ENCODE assay signal across 16 cellular contexts in genomic region chr5:136226401-136226800, GRCh38. TPM values are rescaled to one million over a fixed set of nuclear protein-coding genes. Genes with fewer than 3 reads are reported as not detected.
DNase-seq lines count a peak whose midpoint lies in the region; ATAC-seq, FAIRE-seq and TF ChIP-seq lines count a peak whose summit lies in the region.
"Had no signal": no experiment of that assay in that cellular context is flagged by ENCODE, and none has a peak within 500 bp of the region (broad histone marks: within the 10 kb centered on the region; RNA-seq: fewer than 3 reads in every experiment).

No MANE protein-coding gene starts in this region.

- peaks cover 59% of the 10 kb centered on the region for H3K27me3 Mint-ChIP-seq in mesothelial cell of epicardium (ENCODE audit: low read depth)

- no peak overlapping the region for H3K9ac ChIP-seq in kidney (ENCODE audit: low read length in 2 of 2)

- no peak for FAIRE-seq in kidney (lab: Jason Lieb, UNC)
- FAIRE-seq: A204.1 had no signal

- H3K4me3 ChIP-seq in body of pancreas (no peak overlapping the region), kidney (ENCODE audit: low read length in 2 of 2) (peak overlapping the region; percentile 15 to 44)

- TF ChIP-seq CTCF in body of pancreas (IDR thresholded peaks at IDR 0.05) (no peak), kidney (IDR thresholded peaks at IDR 0.05; ENCODE audit: borderline replicate concordance, extremely low read depth, insufficient read depth) (no peak), mesothelial cell of epicardium (IDR thresholded peaks at IDR 0.05; ENCODE audit: unreplicated experiment) (no peak)

- TF ChIP-seq POLR2A in body of pancreas (IDR thresholded peaks at IDR 0.05) = no peak

- no peaks in the 10 kb centered on the region for H3K36me3 Mint-ChIP-seq in mesothelial cell of epicardium

- H3K27ac Mint-ChIP-seq in mesothelial cell of epicardium = no peak overlapping the region
- H3K27ac Mint-ChIP-seq: CD4-positive, alpha-beta T cell; H9 had no signal

- H3K4me3 Mint-ChIP-seq in mesothelial cell of epicardium = no peak overlapping the region
- H3K4me3 Mint-ChIP-seq: CD4-positive, alpha-beta T cell; H9 had no signal

- H3K36me3 ChIP-seq in body of pancreas (replicated peaks in 1 of 2; ENCODE audit: insufficient read depth in 1 of 2, low read depth in 2 of 2) (no peaks in the 10 kb centered on the region), kidney (ENCODE audit: control insufficient read depth in 1 of 2, insufficient read depth in 2 of 2, low read length in 2 of 2) (no peaks in the 10 kb centered on the region)

- ATAC-seq in body of pancreas = peak; percentile 33
- ATAC-seq in GM18909 (IDR thresholded peaks at IDR 0.05; ENCODE audit: poor library complexity, unreplicated experiment) = no peak

- H3K4me1 ChIP-seq in body of pancreas (no peaks in the 10 kb centered on the region), kidney (ENCODE audit: control insufficient read depth in 1 of 2, insufficient read depth in 1 of 2, low read depth in 1 of 2, low read length in 2 of 2) (peaks cover 3 to 14% of the 10 kb centered on the region in 2 donors)

- no peaks in the 10 kb centered on the region for H3K9me3 Mint-ChIP-seq in mesothelial cell of epicardium
- H3K9me3 Mint-ChIP-seq: CD4-positive, alpha-beta T cell had no signal

- WGBS in body of pancreas, 2 donors = 48 to 57% methylated on average over 2 of the region's 2 CpGs

- H3K4me1 Mint-ChIP-seq in mesothelial cell of epicardium = no peaks in the 10 kb centered on the region

- H3K9me3 ChIP-seq in body of pancreas (no peaks in the 10 kb centered on the region), kidney (ENCODE audit: control insufficient read depth in 1 of 2, low read length in 2 of 2) (peaks cover under 1% of the 10 kb centered on the region in 2 donors)

- no peak for DNase-seq in body of pancreas
- DNase-seq in kidney = no peak
- DNase-seq in renal cortical epithelial cell (ENCODE audit: low read depth) = peak; percentile 85
- DNase-seq in mesothelial cell of epicardium (ENCODE audit: low spot score in 2 of 2, unreplicated experiment in 2 of 2) = no peak
- DNase-seq in NCI-H187 treated with DMSO at 0.1 percent for 48 hours (lab: John Stamatoyannopoulos, UW) = no peak
- DNase-seq: AML-193; CD4-positive, alpha-beta T cell; DMS79 treated with DMSO at 0.1 percent for 48 hours; GF-D8; GOT3; H9 had no signal

- intact Hi-C loops in body of pancreas (cut with DNase I) (no loop called here), kidney (cut with DNase I) (no loop called here)

- H3K27ac ChIP-seq in body of pancreas (no peak overlapping the region), kidney (ENCODE audit: low read depth in 2 of 2, low read length in 2 of 2) (peak overlapping the region; percentile 53 to 65)
- H3K27ac ChIP-seq: HL-60 had no signal

- H3K27me3 ChIP-seq in body of pancreas = no peaks in the 10 kb centered on the region

RNA-seq across cellular contexts. Expression of gene SMIM32, which starts 33.4 kb away (rescaled TPM):
- total RNA-seq in body of pancreas (under 1 TPM in 1 of 2 donors, not detected in 1; 0.78 TPM), kidney (5.1 TPM), renal cortical epithelial cell (0.25 TPM in 1 of 2 replicates, not detected in the other), mesothelial cell of epicardium (0.22 to 0.32 TPM (median 0.31 TPM) in 3 replicates)
- polyA plus RNA-seq in kidney (ENCODE audit: insufficient read depth, low read depth, low replicate concordance) = 63.6 TPM
- total RNA-seq: CD4-positive, alpha-beta T cell; H9; HT1080 had no signal
- polyA plus RNA-seq: BJ had no signal

Comparison
In these comparisons a context has a peak if more than half of its experiments do, and no peak if none do; other contexts are left out.
1. H3K27ac ChIP-seq: peak in kidney (2 of 2); none in body of pancreas (0 of 4).
2. H3K4me3 ChIP-seq: peak in kidney (2 of 2); none in body of pancreas (0 of 2).